In genomic region chr5:142514196-142514595, GRCh38 we compare ENCODE assay signal across 24 cellular contexts.
DNase-seq lines count a peak whose midpoint lies in the region; ATAC-seq, FAIRE-seq and TF ChIP-seq lines count a peak whose summit lies in the region.
"Had no signal": no experiment of that assay in that cellular context is flagged by ENCODE, and none has a peak within 500 bp of the region (broad histone marks: within the 10 kb centered on the region; RNA-seq: fewer than 3 reads in every experiment).

No MANE protein-coding gene starts in this region.

- POLR2A ChIA-PET in endothelial cell of umbilical vein (lab: Charles Lee), result no interaction called here

- dilution Hi-C loops in endothelial cell of umbilical vein (cut with MboI; ENCODE audit: extremely low pct_ligation_motif_present, low sequenced_read_pairs), result no loop called here

- BruUV-seq in endothelial cell of umbilical vein (replicated peaks; lab: Mats Ljungman, UMichigan), result no TSS peak

- peaks cover 17% of the 10 kb centered on the region for H3K4me1 ChIP-seq in ACC112 (ENCODE audit: control insufficient read depth, insufficient read depth, low read length, unreplicated experiment)
- H3K4me1 ChIP-seq in astrocyte (ENCODE audit: insufficient read depth, low read length), result peaks cover 28% of the 10 kb centered on the region
- H3K4me1 ChIP-seq in endothelial cell of umbilical vein (ENCODE audit: control insufficient read depth, extremely low read depth, insufficient read depth, low read length), result peaks cover 38% of the 10 kb centered on the region
- H3K4me1 ChIP-seq: BE2C, Caco-2 had no signal

- H3K79me2 ChIP-seq in ACC112 (ENCODE audit: control insufficient read depth, insufficient read depth, low read length, unreplicated experiment) (no peaks in the 10 kb centered on the region), astrocyte (ENCODE audit: insufficient read depth, low read length) (no peaks in the 10 kb centered on the region), endothelial cell of umbilical vein (ENCODE audit: control insufficient read depth, insufficient read depth, low read length) (no peaks in the 10 kb centered on the region)

- H3K4me3 Mint-ChIP-seq in astrocyte (ENCODE audit: unreplicated experiment) (no peak overlapping the region), nephron progenitor cell (no peak overlapping the region), natural killer cell (no peak overlapping the region)
- H3K4me3 Mint-ChIP-seq: CD4-positive, alpha-beta T cell; CD8-positive, alpha-beta T cell had no signal

- DNase-seq in EH (ENCODE audit: low read depth) (peak; percentile 47), astrocyte (ENCODE audit: low read depth) (no peak), endothelial cell of umbilical vein (ENCODE audit: low read depth, low spot score) (peak; percentile 45), nephron progenitor cell (no peak), NCI-H128 (lab: John Stamatoyannopoulos, UW; ENCODE audit: unreplicated experiment) (no peak), natural killer cell (no peak)
- no peak for DNase-seq in stimulated activated CD4-positive, alpha-beta T cell treated with anti-CD3 and anti-CD28 coated beads, Interleukin-15, amount 100 ng/mL, for 24 hours
- DNase-seq: ACHN; BE2C; Caco-2; Calu3; CD4-positive, alpha-beta T cell; CD8-positive, alpha-beta T cell; DMS79 treated with DMSO at 0.1 percent for 48 hours; GF-D8 had no signal

- H3K36me3 Mint-ChIP-seq in astrocyte (ENCODE audit: low read depth, unreplicated experiment) (peaks cover 6% of the 10 kb centered on the region), nephron progenitor cell (ENCODE audit: low read depth) (peaks cover 13% of the 10 kb centered on the region), natural killer cell (peaks cover 12% of the 10 kb centered on the region)
- H3K36me3 Mint-ChIP-seq: CD8-positive, alpha-beta T cell had no signal

- H2AFZ ChIP-seq in ACC112 (ENCODE audit: low read length, unreplicated experiment) (no peak overlapping the region), astrocyte (ENCODE audit: low read depth, low read length) (no peak overlapping the region), endothelial cell of umbilical vein (ENCODE audit: low read depth, low read length) (no peak overlapping the region)

- H3K9me3 Mint-ChIP-seq in astrocyte (ENCODE audit: unreplicated experiment), result peaks cover 12% of the 10 kb centered on the region
- H3K9me3 Mint-ChIP-seq in nephron progenitor cell, result peaks cover 18% of the 10 kb centered on the region
- H3K9me3 Mint-ChIP-seq in natural killer cell, result peaks cover 7 to 10% of the 10 kb centered on the region in 2 donors

- H3K27me3 Mint-ChIP-seq in astrocyte (ENCODE audit: low read depth, unreplicated experiment) (no peaks in the 10 kb centered on the region), nephron progenitor cell (ENCODE audit: low read depth, poor library complexity) (no peaks in the 10 kb centered on the region), natural killer cell (ENCODE audit: low read depth in 2 of 2) (peaks cover 2 to 3% of the 10 kb centered on the region in 2 donors)
- H3K27me3 Mint-ChIP-seq: CD4-positive, alpha-beta T cell had no signal

- CTCF ChIA-PET in endothelial cell of umbilical vein (lab: Charles Lee), result interaction anchor here (0.9 to 1.4 kb wide), 3 partner anchors 29 to 88 kb away, joined by 3 to 4 read pairs (median 3); no protein-coding TSS in a partner anchor

- H3K27ac Mint-ChIP-seq in astrocyte (ENCODE audit: unreplicated experiment) (no peak overlapping the region), nephron progenitor cell (no peak overlapping the region), natural killer cell (no peak overlapping the region)
- H3K27ac Mint-ChIP-seq: CD4-positive, alpha-beta T cell; CD8-positive, alpha-beta T cell had no signal

- no peaks in the 10 kb centered on the region for H3K27me3 ChIP-seq in ACC112 (ENCODE audit: insufficient read depth, low read length)
- H3K27me3 ChIP-seq in astrocyte (ENCODE audit: insufficient read depth, low read length), result no peaks in the 10 kb centered on the region
- H3K27me3 ChIP-seq in endothelial cell of umbilical vein (ENCODE audit: control insufficient read depth in 2 of 2, insufficient read depth in 2 of 2, low read length in 2 of 2), result no peaks in the 10 kb centered on the region
- H3K27me3 ChIP-seq: BE2C, BLaER1 had no signal

- H3K36me3 ChIP-seq in ACC112 (ENCODE audit: insufficient read depth, low read length) (no peaks in the 10 kb centered on the region), astrocyte (ENCODE audit: insufficient read depth, low read length) (no peaks in the 10 kb centered on the region), endothelial cell of umbilical vein (ENCODE audit: control insufficient read depth in 2 of 2, extremely low read depth in 1 of 2, insufficient read depth in 2 of 2, low read length in 2 of 2) (no peaks in the 10 kb centered on the region)
- H3K36me3 ChIP-seq: BE2C, BLaER1 had no signal

- H4K20me1 ChIP-seq in astrocyte (ENCODE audit: insufficient read depth, low read length), result no peaks in the 10 kb centered on the region
- H4K20me1 ChIP-seq in endothelial cell of umbilical vein (replicated peaks; ENCODE audit: control insufficient read depth, extremely low read depth, insufficient read depth, low read length), result no peaks in the 10 kb centered on the region
- H4K20me1 ChIP-seq: BLaER1 had no signal

- H3K9me3 ChIP-seq in astrocyte (ENCODE audit: insufficient read depth, low read depth, low read length) (no peaks in the 10 kb centered on the region), endothelial cell of umbilical vein (replicated peaks; ENCODE audit: control insufficient read depth, insufficient read depth, low read length) (no peaks in the 10 kb centered on the region)
- H3K9me3 ChIP-seq: A549, Caco-2 had no signal

- H3K9ac ChIP-seq in astrocyte (ENCODE audit: low read length) (no peak overlapping the region), endothelial cell of umbilical vein (replicated peaks; ENCODE audit: extremely low read depth, insufficient read depth, low read length) (no peak overlapping the region)
- H3K9ac ChIP-seq: BLaER1 had no signal

- H3K27ac ChIP-seq in ACC112 (ENCODE audit: low read depth, low read length) (peak overlapping the region; percentile 37), astrocyte (ENCODE audit: low read depth, low read length) (no peak overlapping the region), endothelial cell of umbilical vein (ENCODE audit: insufficient read depth, low read depth, low read length) (peak overlapping the region; percentile 74)
- H3K27ac ChIP-seq: 22Rv1, A549, BLaER1, C4-2B had no signal

- ATAC-seq in natural killer cell, result no peak
- ATAC-seq: A549; CD8-positive, alpha-beta T cell had no signal

- FAIRE-seq in astrocyte (lab: Jason Lieb, UNC) (no peak), endothelial cell of umbilical vein (lab: Jason Lieb, UNC) (peak; percentile 77)
- FAIRE-seq: A549, D721Med, G401.6, GM12891, GM19239 had no signal

- no peak for TF ChIP-seq POLR2A in endothelial cell of umbilical vein (IDR thresholded peaks at IDR 0.05; ENCODE audit: low read depth, low read length)

- H3K4me3 ChIP-seq in ACC112 (ENCODE audit: low read depth, low read length) (no peak overlapping the region), astrocyte (ENCODE audit: insufficient read depth, low read depth, low read length) (no peak overlapping the region), endothelial cell of umbilical vein (replicated peaks in 1 of 3; ENCODE audit: insufficient read depth in 1 of 3, low read depth in 1 of 3, low read length in 3 of 3) (no peak overlapping the region)
- H3K4me3 ChIP-seq: A549, BLaER1 had no signal

- intact Hi-C loops in endothelial cell of umbilical vein (cut with micrococcal nuclease) (no loop called here), natural killer cell (cut with micrococcal nuclease) (no loop called here)

- peaks cover 18% of the 10 kb centered on the region for H3K4me1 Mint-ChIP-seq in astrocyte (ENCODE audit: low read depth, unreplicated experiment)
- H3K4me1 Mint-ChIP-seq in nephron progenitor cell, result peaks cover 47% of the 10 kb centered on the region
- no peaks in the 10 kb centered on the region for H3K4me1 Mint-ChIP-seq in natural killer cell

- TF ChIP-seq CTCF in astrocyte (IDR thresholded peaks at IDR 0.05; ENCODE audit: insufficient read depth, low read depth, low read length) (no peak), endothelial cell of umbilical vein (IDR thresholded peaks at IDR 0.05; ENCODE audit: extremely low read depth in 1 of 2, insufficient read depth in 1 of 2, low read depth in 1 of 2, low read length in 2 of 2) (no peak), nephron progenitor cell (IDR thresholded peaks at IDR 0.05) (no peak), natural killer cell (IDR thresholded peaks at IDR 0.05) (no peak)

- no peaks in the 10 kb centered on the region for H3K9me1 ChIP-seq in endothelial cell of umbilical vein (replicated peaks; ENCODE audit: control insufficient read depth, extremely low read depth, insufficient read depth, low read length)

- H3K4me2 ChIP-seq in astrocyte (ENCODE audit: low read length), result peak overlapping the region; percentile 1
- H3K4me2 ChIP-seq in endothelial cell of umbilical vein (ENCODE audit: insufficient read depth, low read length), result peak overlapping the region; percentile 41
- H3K4me2 ChIP-seq: A549, BLaER1 had no signal

TF ChIP-seq in endothelial cell of umbilical vein, 7 proteins besides CTCF, POLR2A, EP300 and RAD21:
- TF ChIP-seq MYC (IDR thresholded peaks at IDR 0.05; ENCODE audit: low read depth, low read length) (no peak), GATA2 (IDR thresholded peaks at IDR 0.05; ENCODE audit: insufficient read depth, insufficient read length, low read depth, low read length) (no peak), EZH2 (IDR thresholded peaks at IDR 0.05; ENCODE audit: borderline replicate concordance, low read depth, low read length, severe bottlenecking) (no peak), MAX (IDR thresholded peaks at IDR 0.05; ENCODE audit: insufficient read depth, insufficient read length) (no peak), POLR2AphosphoS5 (IDR thresholded peaks at IDR 0.05; ENCODE audit: insufficient read depth, low read depth, low read length) (no peak), JUN (IDR thresholded peaks at IDR 0.05; ENCODE audit: borderline replicate concordance, insufficient read depth, insufficient read length, low read depth) (no peak), FOS (IDR thresholded peaks at IDR 0.05; ENCODE audit: borderline replicate concordance, insufficient read depth, low read length) (no peak)
TF ChIP-seq in endothelial cell of umbilical vein: peak in this region for 0.

Comparison
In these comparisons a context has a peak if more than half of its experiments do, and no peak if none do; other contexts are left out.
1. DNase-seq: peak in EH (single experiment) and endothelial cell of umbilical vein (single experiment); none in astrocyte (single experiment), stimulated activated CD4-positive, alpha-beta T cell treated with anti-CD3 and anti-CD28 coated beads, Interleukin-15, amount 100 ng/mL, for 24 hours (single experiment), nephron progenitor cell (single experiment), NCI-H128 (single experiment) and natural killer cell (single experiment).